In the genomic region with DNA sequence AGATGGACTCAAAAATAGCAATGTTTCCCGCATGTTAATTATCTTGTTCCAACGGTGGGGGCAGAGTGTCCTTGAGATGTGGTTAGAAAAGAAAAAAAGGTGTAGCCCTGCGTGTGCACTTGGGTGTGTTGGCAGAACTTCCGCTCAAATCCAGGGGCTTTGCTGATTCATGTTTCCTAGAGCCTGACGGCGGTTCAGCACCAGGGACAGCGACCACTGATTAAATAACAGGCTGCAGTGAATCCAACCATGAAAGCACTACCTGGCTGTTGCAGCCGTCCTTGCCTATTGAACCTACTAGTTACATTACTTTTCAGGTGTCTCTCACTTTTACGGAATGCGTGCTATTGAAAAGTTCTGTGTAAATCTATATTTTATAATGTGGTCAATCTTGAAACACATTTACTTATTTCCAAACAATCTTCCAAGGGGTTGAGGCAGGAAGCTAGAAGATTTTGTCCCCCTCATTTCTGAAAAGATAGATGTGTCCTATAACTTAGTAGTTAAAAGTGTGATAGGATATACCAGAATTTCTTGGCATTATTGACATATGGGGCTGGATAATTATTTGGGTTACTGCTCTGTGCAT, we compare ENCODE assay signal across 8 cellular contexts.
A peak's percentile ranks its signal among the peaks of the same experiment; 100 is the strongest.
DNase-seq lines count a peak whose midpoint lies in the region; ATAC-seq and TF ChIP-seq lines count a peak whose summit lies in the region.

No MANE protein-coding gene starts in this region.

- H4K5ac ChIP-seq in mesendoderm (ENCODE audit: low read length), result no peak overlapping the region

- H3K27ac ChIP-seq in mesendoderm (ENCODE audit: low read depth, low read length), result no peak overlapping the region

- H2BK15ac ChIP-seq in mesendoderm (replicated peaks; ENCODE audit: low read depth), result no peak overlapping the region

- H3K56ac ChIP-seq in mesendoderm (ENCODE audit: low read length), result no peak overlapping the region

- no peaks in the 10 kb centered on the region for H3K79me1 ChIP-seq in mesendoderm (ENCODE audit: low read length)

- DNase-seq in GM20000 (ENCODE audit: low spot score), result peak; percentile 24
- peak; percentile 74 for DNase-seq in NCI-H2227 treated with DMSO at 0.1 percent for 48 hours (lab: John Stamatoyannopoulos, UW)
- peak; percentile 46 to 84 for DNase-seq in T47D (ENCODE audit: low read depth in 1 of 2, low spot score in 1 of 2)
- peak; percentile 85 for DNase-seq in mesendoderm
- DNase-seq in NCI-H146 (lab: John Stamatoyannopoulos, UW), result no peak
- DNase-seq in NCI-H1092 treated with DMSO at 0.1 percent for 48 hours (lab: John Stamatoyannopoulos, UW), result no peak

- H3K18ac ChIP-seq in mesendoderm (ENCODE audit: low read length), result no peak overlapping the region

- in situ Hi-C loops in T47D (cut with HindIII; ENCODE audit: low pct_unique_long_range_greater_than_20kb, low sequenced_read_pairs), result no loop called here

- WGBS in mesendoderm (ENCODE audit: extremely low coverage, insufficient coverage, low lambda C conversion rate), result no CpG with 5 or more reads among the region's 10 CpGs

- H3K23ac ChIP-seq in mesendoderm (ENCODE audit: low read length), result no peak overlapping the region

- no peak overlapping the region for H2BK120ac ChIP-seq in mesendoderm (ENCODE audit: low read depth, low read length)

- no peak overlapping the region for H2BK5ac ChIP-seq in mesendoderm (ENCODE audit: low read length)

- no peaks in the 10 kb centered on the region for H3K79me2 ChIP-seq in mesendoderm (ENCODE audit: control insufficient read depth, insufficient read depth, low read length)

- no peak overlapping the region for H3K4ac ChIP-seq in mesendoderm (ENCODE audit: low read depth, low read length)

- no peak for ATAC-seq in GM18909 (IDR thresholded peaks at IDR 0.05; ENCODE audit: poor library complexity, unreplicated experiment)
- ATAC-seq in GM21526 (IDR thresholded peaks at IDR 0.05; ENCODE audit: low FRiP score, unreplicated experiment), result no peak

- no peaks in the 10 kb centered on the region for H3K36me3 ChIP-seq in mesendoderm (ENCODE audit: control insufficient read depth, insufficient read depth, low read length)

- no peak overlapping the region for H4K8ac ChIP-seq in mesendoderm (ENCODE audit: low read depth, low read length)

- no peak overlapping the region for H2AK5ac ChIP-seq in mesendoderm (ENCODE audit: low read length)

- peaks cover 4% of the 10 kb centered on the region for H3K4me1 ChIP-seq in mesendoderm (ENCODE audit: control insufficient read depth, low read depth, low read length)

- no peak for TF ChIP-seq CTCF in GM20000 (IDR thresholded peaks at IDR 0.05; ENCODE audit: extremely low read depth, missing control alignments)

- no peak overlapping the region for H3K4me3 ChIP-seq in mesendoderm (ENCODE audit: low read length)

- H3K9ac ChIP-seq in mesendoderm (ENCODE audit: low read length), result no peak overlapping the region

- H3K4me2 ChIP-seq in mesendoderm (ENCODE audit: low read length), result no peak overlapping the region

- H3K27me3 ChIP-seq in mesendoderm (ENCODE audit: insufficient read depth, low read length, poor library complexity), result no peaks in the 10 kb centered on the region

Comparison
In these comparisons a context has a peak if more than half of its experiments do, and no peak if none do; other contexts are left out.
1. DNase-seq: peak in GM20000 (single experiment), NCI-H2227 treated with DMSO at 0.1 percent for 48 hours (single experiment), T47D (2 of 2) and mesendoderm (single experiment); none in NCI-H146 (single experiment) and NCI-H1092 treated with DMSO at 0.1 percent for 48 hours (single experiment).